Comparison of ENCODE assay signal across 12 cellular contexts in genomic region chr22:46280999-46281623, GRCh38. TPM values are rescaled to one million over a fixed set of nuclear protein-coding genes. Genes with fewer than 3 reads are reported as not detected.
A peak's percentile ranks its signal among the peaks of the same experiment; 100 is the strongest.
DNase-seq lines count a peak whose midpoint lies in the region; ATAC-seq and TF ChIP-seq lines count a peak whose summit lies in the region.
"Had no signal": no experiment of that assay in that cellular context is flagged by ENCODE, and none has a peak within 500 bp of the region (broad histone marks: within the 10 kb centered on the region; RNA-seq: fewer than 3 reads in every experiment).

No MANE protein-coding gene starts in this region.

- CTCF ChIA-PET in OCI-LY7 (lab: Charles Lee; ENCODE audit: unreplicated experiment): no interaction called here

- TF ChIP-seq CTCF in OCI-LY7 (conservative IDR thresholded peaks at IDR 0.05; ENCODE audit: low read length): no peak
- TF ChIP-seq CTCF in left ventricle myocardium inferior (IDR thresholded peaks at IDR 0.05; ENCODE audit: borderline replicate concordance): no peak
- no peak for TF ChIP-seq CTCF in GM20000 (IDR thresholded peaks at IDR 0.05; ENCODE audit: extremely low read depth, missing control alignments)

- H3K4me3 ChIP-seq in OCI-LY7 (ENCODE audit: low read depth, low read length, poor library complexity, severe bottlenecking): no peak overlapping the region
- no peak overlapping the region for H3K4me3 ChIP-seq in left ventricle myocardium inferior

- H3K27ac ChIP-seq in OCI-LY7 (ENCODE audit: low read depth, low read length, poor library complexity, severe bottlenecking) (no peak overlapping the region), left ventricle myocardium inferior (replicated peaks) (peak overlapping the region; percentile 89)

- intact Hi-C loops in OCI-LY7 (cut with micrococcal nuclease; ENCODE audit: unreplicated experiment): no loop called here
- intact Hi-C loops in left ventricle myocardium inferior (cut with micrococcal nuclease): no loop called here

- H3K9me3 ChIP-seq in OCI-LY7 (ENCODE audit: low read length) (no peaks in the 10 kb centered on the region), left ventricle myocardium inferior (replicated peaks) (no peaks in the 10 kb centered on the region)

- BruUV-seq in OCI-LY7 (replicated peaks; lab: Mats Ljungman, UMichigan): no TSS peak

- peak; percentile 62 for ATAC-seq in GM18498 (IDR thresholded peaks at IDR 0.05; ENCODE audit: unreplicated experiment)
- ATAC-seq in HG03025 (IDR thresholded peaks at IDR 0.05; ENCODE audit: low FRiP score, unreplicated experiment): no peak

- H3K4me1 ChIP-seq in OCI-LY7 (ENCODE audit: insufficient read depth, low read length, poor library complexity, severe bottlenecking) (peaks cover 8% of the 10 kb centered on the region), left ventricle myocardium inferior (peaks cover 29% of the 10 kb centered on the region)

- no peaks in the 10 kb centered on the region for H3K79me2 ChIP-seq in OCI-LY7 (ENCODE audit: insufficient read depth, low read depth, low read length)

- no peaks in the 10 kb centered on the region for H4K20me1 ChIP-seq in OCI-LY7 (ENCODE audit: insufficient read depth, low read length)

- H3K36me3 ChIP-seq in OCI-LY7 (ENCODE audit: insufficient read depth, low read length) (no peaks in the 10 kb centered on the region), left ventricle myocardium inferior (peaks cover 95% of the 10 kb centered on the region)

- DNase-seq in OCI-LY7 (ENCODE audit: low spot score) (peak; percentile 33), left ventricle myocardium inferior (no peak), pons (ENCODE audit: low spot score) (peak; percentile 88), GM20000 (ENCODE audit: low spot score) (no peak), cerebellar cortex (ENCODE audit: low spot score) (no peak), NCI-H774 (lab: John Stamatoyannopoulos, UW) (no peak)
- DNase-seq: activated naive CD4-positive, alpha-beta T cell; glutamatergic neuron; NCI-H146 had no signal

- peak overlapping the region; percentile 67; the same call in 1 of the 2 replicates for H2AFZ ChIP-seq in OCI-LY7 (ENCODE audit: low read length)

- POLR2A ChIA-PET in OCI-LY7 (lab: Charles Lee): interaction anchor here (0.5 to 0.6 kb wide), 2 partner anchors 69 to 81 kb away, joined by 3 to 4 read pairs; no protein-coding TSS in a partner anchor

- H3K27me3 ChIP-seq in left ventricle myocardium inferior (ENCODE audit: low read depth): no peaks in the 10 kb centered on the region

- H3K9me2 ChIP-seq in OCI-LY7 (ENCODE audit: insufficient read depth, low read length): no peaks in the 10 kb centered on the region

- no peak overlapping the region; the same call in 1 of the 2 replicates for H3K4me2 ChIP-seq in OCI-LY7 (ENCODE audit: low read length)

RNA-seq across cellular contexts. Expression of gene TTC38, which starts 13.3 kb away (rescaled TPM):
- 0.21 and 0.44 TPM in 2 replicates for total RNA-seq in OCI-LY7 (2014; rRNA removed; shearing (Covaris generic))
- total RNA-seq in OCI-LY7 (2022) (2.4 and 2.7 TPM in 2 replicates), left ventricle myocardium inferior (25.4 TPM)

RNA-seq across cellular contexts. Expression of gene GTSE1, which starts 15.6 kb away (rescaled TPM):
- 54.7 and 56.0 TPM in 2 replicates for total RNA-seq in OCI-LY7 (2014; rRNA removed; shearing (Covaris generic))
- total RNA-seq in OCI-LY7 (2022) (109 and 114 TPM in 2 replicates), left ventricle myocardium inferior (0.25 TPM)

RNA-seq across cellular contexts. Expression of gene PKDREJ, which starts 18.0 kb away (rescaled TPM):
- total RNA-seq in OCI-LY7 (2014; rRNA removed; shearing (Covaris generic)): not detected in 2 replicates
- total RNA-seq in OCI-LY7 (2022) (not detected in 2 replicates), left ventricle myocardium inferior (0.08 TPM)
- total RNA-seq: dermis microvascular lymphatic vessel endothelial cell had no signal

RNA-seq across cellular contexts. Expression of gene CDPF1, which starts 31.0 kb away (rescaled TPM):
- 17.4 and 22.7 TPM in 2 replicates for total RNA-seq in OCI-LY7 (2014; rRNA removed; shearing (Covaris generic))
- 15.4 and 19.4 TPM in 2 replicates for total RNA-seq in OCI-LY7 (2022)
- 6.4 TPM for total RNA-seq in left ventricle myocardium inferior

RNA-seq across cellular contexts. Expression of gene TRMU, which starts 54.4 kb away (rescaled TPM):
- total RNA-seq in OCI-LY7 (2014; rRNA removed; shearing (Covaris generic)): 73.6 and 88.2 TPM in 2 replicates
- 109 and 121 TPM in 2 replicates for total RNA-seq in OCI-LY7 (2022)
- total RNA-seq in left ventricle myocardium inferior: 42.0 TPM

Comparison
In these comparisons a context has a peak if more than half of its experiments do, and no peak if none do; other contexts are left out.
1. DNase-seq: peak in OCI-LY7 (single experiment) and pons (single experiment); none in left ventricle myocardium inferior (single experiment), GM20000 (single experiment), cerebellar cortex (single experiment) and NCI-H774 (single experiment).
2. RNA of gene GTSE1, which starts 15.6 kb away (total RNA-seq): 54.7 to 114 TPM in OCI-LY7; 0.25 TPM in left ventricle myocardium inferior (single experiment); every median in the first group is over 10 times any median in the second.